Comparison of ENCODE assay signal across 1 cellular context in the genomic region with DNA sequence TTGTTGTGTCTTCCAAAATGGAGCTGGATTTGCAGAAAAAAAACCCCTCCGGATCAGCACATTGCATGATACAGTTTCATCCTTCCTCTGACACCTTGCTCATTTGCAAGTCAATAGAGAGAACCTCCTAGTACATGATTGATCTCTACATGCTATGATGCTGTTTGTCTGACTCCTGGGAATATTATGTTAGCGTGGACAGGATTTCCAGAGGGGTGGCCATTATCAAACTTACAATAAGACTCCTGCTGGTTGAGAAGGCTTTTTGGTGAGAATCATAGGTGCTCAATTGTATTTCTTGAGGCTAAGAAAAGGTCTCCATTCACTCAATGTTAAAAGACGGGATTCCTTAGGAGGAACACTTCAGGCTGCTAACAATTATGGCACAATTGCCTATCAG.
TF ChIP-seq lines count a peak whose summit lies in the region.

No MANE protein-coding gene starts in this region.

TF ChIP-seq in GM23338, 12 proteins besides CTCF, POLR2A, EP300 and RAD21 (continued from another document):
- TF ChIP-seq, protein P1, sequence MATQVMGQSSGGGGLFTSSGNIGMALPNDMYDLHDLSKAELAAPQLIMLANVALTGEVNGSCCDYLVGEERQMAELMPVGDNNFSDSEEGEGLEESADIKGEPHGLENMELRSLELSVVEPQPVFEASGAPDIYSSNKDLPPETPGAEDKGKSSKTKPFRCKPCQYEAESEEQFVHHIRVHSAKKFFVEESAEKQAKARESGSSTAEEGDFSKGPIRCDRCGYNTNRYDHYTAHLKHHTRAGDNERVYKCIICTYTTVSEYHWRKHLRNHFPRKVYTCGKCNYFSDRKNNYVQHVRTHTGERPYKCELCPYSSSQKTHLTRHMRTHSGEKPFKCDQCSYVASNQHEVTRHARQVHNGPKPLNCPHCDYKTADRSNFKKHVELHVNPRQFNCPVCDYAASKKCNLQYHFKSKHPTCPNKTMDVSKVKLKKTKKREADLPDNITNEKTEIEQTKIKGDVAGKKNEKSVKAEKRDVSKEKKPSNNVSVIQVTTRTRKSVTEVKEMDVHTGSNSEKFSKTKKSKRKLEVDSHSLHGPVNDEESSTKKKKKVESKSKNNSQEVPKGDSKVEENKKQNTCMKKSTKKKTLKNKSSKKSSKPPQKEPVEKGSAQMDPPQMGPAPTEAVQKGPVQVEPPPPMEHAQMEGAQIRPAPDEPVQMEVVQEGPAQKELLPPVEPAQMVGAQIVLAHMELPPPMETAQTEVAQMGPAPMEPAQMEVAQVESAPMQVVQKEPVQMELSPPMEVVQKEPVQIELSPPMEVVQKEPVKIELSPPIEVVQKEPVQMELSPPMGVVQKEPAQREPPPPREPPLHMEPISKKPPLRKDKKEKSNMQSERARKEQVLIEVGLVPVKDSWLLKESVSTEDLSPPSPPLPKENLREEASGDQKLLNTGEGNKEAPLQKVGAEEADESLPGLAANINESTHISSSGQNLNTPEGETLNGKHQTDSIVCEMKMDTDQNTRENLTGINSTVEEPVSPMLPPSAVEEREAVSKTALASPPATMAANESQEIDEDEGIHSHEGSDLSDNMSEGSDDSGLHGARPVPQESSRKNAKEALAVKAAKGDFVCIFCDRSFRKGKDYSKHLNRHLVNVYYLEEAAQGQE (IDR thresholded peaks at IDR 0.05; ENCODE audit: unreplicated experiment) = no peak
- TF ChIP-seq CREB1 (CRISPR knock-in tag; IDR thresholded peaks at IDR 0.05; ENCODE audit: low read depth) = no peak
- TF ChIP-seq, protein P2, sequence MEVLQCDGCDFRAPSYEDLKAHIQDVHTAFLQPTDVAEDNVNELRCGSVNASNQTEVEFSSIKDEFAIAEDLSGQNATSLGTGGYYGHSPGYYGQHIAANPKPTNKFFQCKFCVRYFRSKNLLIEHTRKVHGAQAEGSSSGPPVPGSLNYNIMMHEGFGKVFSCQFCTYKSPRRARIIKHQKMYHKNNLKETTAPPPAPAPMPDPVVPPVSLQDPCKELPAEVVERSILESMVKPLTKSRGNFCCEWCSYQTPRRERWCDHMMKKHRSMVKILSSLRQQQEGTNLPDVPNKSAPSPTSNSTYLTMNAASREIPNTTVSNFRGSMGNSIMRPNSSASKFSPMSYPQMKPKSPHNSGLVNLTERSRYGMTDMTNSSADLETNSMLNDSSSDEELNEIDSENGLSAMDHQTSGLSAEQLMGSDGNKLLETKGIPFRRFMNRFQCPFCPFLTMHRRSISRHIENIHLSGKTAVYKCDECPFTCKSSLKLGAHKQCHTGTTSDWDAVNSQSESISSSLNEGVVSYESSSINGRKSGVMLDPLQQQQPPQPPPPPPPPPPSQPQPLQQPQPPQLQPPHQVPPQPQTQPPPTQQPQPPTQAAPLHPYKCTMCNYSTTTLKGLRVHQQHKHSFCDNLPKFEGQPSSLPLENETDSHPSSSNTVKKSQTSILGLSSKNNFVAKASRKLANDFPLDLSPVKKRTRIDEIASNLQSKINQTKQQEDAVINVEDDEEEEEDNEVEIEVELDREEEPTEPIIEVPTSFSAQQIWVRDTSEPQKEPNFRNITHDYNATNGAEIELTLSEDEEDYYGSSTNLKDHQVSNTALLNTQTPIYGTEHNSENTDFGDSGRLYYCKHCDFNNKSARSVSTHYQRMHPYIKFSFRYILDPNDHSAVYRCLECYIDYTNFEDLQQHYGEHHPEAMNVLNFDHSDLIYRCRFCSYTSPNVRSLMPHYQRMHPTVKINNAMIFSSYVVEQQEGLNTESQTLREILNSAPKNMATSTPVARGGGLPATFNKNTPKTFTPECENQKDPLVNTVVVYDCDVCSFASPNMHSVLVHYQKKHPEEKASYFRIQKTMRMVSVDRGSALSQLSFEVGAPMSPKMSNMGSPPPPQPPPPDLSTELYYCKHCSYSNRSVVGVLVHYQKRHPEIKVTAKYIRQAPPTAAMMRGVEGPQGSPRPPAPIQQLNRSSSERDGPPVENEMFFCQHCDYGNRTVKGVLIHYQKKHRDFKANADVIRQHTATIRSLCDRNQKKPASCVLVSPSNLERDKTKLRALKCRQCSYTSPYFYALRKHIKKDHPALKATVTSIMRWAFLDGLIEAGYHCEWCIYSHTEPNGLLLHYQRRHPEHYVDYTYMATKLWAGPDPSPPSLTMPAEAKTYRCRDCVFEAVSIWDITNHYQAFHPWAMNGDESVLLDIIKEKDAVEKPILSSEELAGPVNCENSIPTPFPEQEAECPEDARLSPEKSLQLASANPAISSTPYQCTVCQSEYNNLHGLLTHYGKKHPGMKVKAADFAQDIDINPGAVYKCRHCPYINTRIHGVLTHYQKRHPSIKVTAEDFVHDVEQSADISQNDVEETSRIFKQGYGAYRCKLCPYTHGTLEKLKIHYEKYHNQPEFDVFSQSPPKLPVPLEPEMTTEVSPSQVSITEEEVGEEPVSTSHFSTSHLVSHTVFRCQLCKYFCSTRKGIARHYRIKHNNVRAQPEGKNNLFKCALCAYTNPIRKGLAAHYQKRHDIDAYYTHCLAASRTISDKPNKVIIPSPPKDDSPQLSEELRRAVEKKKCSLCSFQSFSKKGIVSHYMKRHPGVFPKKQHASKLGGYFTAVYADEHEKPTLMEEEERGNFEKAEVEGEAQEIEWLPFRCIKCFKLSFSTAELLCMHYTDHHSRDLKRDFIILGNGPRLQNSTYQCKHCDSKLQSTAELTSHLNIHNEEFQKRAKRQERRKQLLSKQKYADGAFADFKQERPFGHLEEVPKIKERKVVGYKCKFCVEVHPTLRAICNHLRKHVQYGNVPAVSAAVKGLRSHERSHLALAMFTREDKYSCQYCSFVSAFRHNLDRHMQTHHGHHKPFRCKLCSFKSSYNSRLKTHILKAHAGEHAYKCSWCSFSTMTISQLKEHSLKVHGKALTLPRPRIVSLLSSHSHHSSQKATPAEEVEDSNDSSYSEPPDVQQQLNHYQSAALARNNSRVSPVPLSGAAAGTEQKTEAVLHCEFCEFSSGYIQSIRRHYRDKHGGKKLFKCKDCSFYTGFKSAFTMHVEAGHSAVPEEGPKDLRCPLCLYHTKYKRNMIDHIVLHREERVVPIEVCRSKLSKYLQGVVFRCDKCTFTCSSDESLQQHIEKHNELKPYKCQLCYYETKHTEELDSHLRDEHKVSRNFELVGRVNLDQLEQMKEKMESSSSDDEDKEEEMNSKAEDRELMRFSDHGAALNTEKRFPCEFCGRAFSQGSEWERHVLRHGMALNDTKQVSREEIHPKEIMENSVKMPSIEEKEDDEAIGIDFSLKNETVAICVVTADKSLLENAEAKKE (CRISPR knock-in tag; IDR thresholded peaks at IDR 0.05) = no peak
- no peak for TF ChIP-seq ZNF331 (CRISPR knock-in tag; IDR thresholded peaks at IDR 0.05; ENCODE audit: low read depth)
- no peak for TF ChIP-seq EZH2 (IDR thresholded peaks at IDR 0.05; ENCODE audit: low read depth, unreplicated experiment)
